In the genomic region with DNA sequence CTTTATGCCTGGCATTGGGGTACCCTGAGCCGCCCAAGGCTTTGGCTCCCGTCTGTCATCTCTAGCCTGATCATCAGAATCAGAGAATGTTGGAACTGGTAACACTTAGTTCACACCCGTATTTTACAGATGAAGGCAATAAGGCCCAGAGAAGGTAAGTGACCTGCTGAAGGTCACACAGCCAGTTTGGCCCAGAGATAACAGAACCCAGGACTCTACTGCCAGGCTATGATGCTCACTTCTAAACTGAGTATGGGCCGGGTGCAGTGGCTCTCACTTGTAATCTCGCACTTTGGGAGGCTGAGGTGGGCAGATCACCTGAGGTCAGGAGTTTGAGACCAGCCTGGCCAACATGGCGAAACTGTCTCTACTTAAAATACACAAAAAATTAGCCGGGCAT, we compare ENCODE assay signal across 32 cellular contexts. TPM values are rescaled to one million over a fixed set of nuclear protein-coding genes. Genes with fewer than 3 reads are reported as not detected.
"Had no signal": no experiment of that assay in that cellular context is flagged by ENCODE, and none has a peak within 500 bp of the region (broad histone marks: within the 10 kb centered on the region; RNA-seq: fewer than 3 reads in every experiment).

No MANE protein-coding gene starts in this region.

- H3K4me1 Mint-ChIP-seq: nephron had no signal

- H3K9me3 Mint-ChIP-seq: activated CD4-positive, alpha-beta memory T cell treated with anti-CD3 and anti-CD28 coated beads for 36 hours; activated T-cell treated with anti-CD3 and anti-CD28 coated beads, Interleukin-2, amount 50 U/mL, for 24 hours; nephron; T-cell had no signal

- H3K4me3 Mint-ChIP-seq: activated T-cell treated with anti-CD3 and anti-CD28 coated beads, Interleukin-2, amount 50 U/mL, for 24 hours; nephron had no signal

- H3K4me2 ChIP-seq: hepatocyte had no signal

- DNase-seq: activated CD4-positive, alpha-beta T cell treated with anti-CD3 and anti-CD28 coated beads for 4 hours; activated CD8-positive, alpha-beta memory T cell treated with anti-CD3 and anti-CD28 coated beads, Interleukin-2, amount 50 U/mL, for 48 hours; activated gamma-delta T cell treated with Interleukin-2 at 50 U/mL for 16 hours; activated naive CD4-positive, alpha-beta T cell treated with anti-CD3 and anti-CD28 coated beads, Interleukin-2, amount 50 U/mL, for 16 hours; activated T-cell treated with anti-CD3 and anti-CD28 coated beads, Interleukin-2, amount 50 U/mL, for 24 hours; anterior cingulate cortex; erythroblast; left ventricle myocardium inferior; posterior cingulate gyrus; stimulated activated CD4-positive, alpha-beta T cell treated with anti-CD3 and anti-CD28 coated beads, Interleukin-12 subunit alpha, Interleukin-12 subunit beta, amount 100 ng/mL, for 4 hours; stimulated activated CD4-positive, alpha-beta T cell treated with anti-CD3 and anti-CD28 coated beads, Interleukin-4, amount 100 ng/mL, for 1 hour; stimulated activated naive CD8-positive, alpha-beta T cell treated with anti-CD3 and anti-CD28 coated beads, Interleukin-15, Interleukin-2, amounts not matched to agents 100 U/mL and 50 U/mL, for 24 hours; T-helper 9 cell; testis; transverse colon had no signal

- FAIRE-seq: bronchial epithelial cell, colon, TTC549 had no signal

- H3K4me1 ChIP-seq: gastroesophageal sphincter, left ventricle myocardium inferior, testis, transverse colon had no signal

- H3K9me3 ChIP-seq: gastroesophageal sphincter, left ventricle myocardium inferior, testis, transverse colon had no signal

- H3K36me3 ChIP-seq: gastroesophageal sphincter, left ventricle myocardium inferior, transverse colon had no signal

- H2AFZ ChIP-seq: hepatocyte had no signal

- H3K36me3 Mint-ChIP-seq: activated CD4-positive, alpha-beta memory T cell treated with anti-CD3 and anti-CD28 coated beads for 36 hours; T-cell had no signal

- H3K4me3 ChIP-seq: gastroesophageal sphincter, hepatocyte, left ventricle myocardium inferior, lung, skin epidermis, testis, transverse colon had no signal

- H3K27ac ChIP-seq: gastroesophageal sphincter, hepatocyte, left ventricle myocardium inferior, skin epidermis, testis, transverse colon, VCaP had no signal

- ATAC-seq: gastroesophageal sphincter, sciatic nerve had no signal

- H3K27ac Mint-ChIP-seq: activated CD4-positive, alpha-beta memory T cell treated with anti-CD3 and anti-CD28 coated beads for 36 hours; activated T-cell treated with anti-CD3 and anti-CD28 coated beads, Interleukin-2, amount 50 U/mL, for 24 hours; nephron; T-cell had no signal

- H3K79me2 ChIP-seq: hepatocyte had no signal

- H3K27me3 ChIP-seq: testis, transverse colon had no signal

RNA-seq across cellular contexts. Expression of a gene that starts 1.8 kb away (rescaled TPM):
- total RNA-seq: activated CD4-positive, alpha-beta memory T cell treated with anti-CD3 and anti-CD28 coated beads for 36 hours; bronchial epithelial cell; dermis microvascular lymphatic vessel endothelial cell; gastroesophageal sphincter; hepatocyte; left ventricle myocardium inferior; lung; mononuclear cell; osteoblast; sciatic nerve; T-cell; testis; urinary bladder had no signal
- polyA plus RNA-seq: adipose tissue, hepatocyte, lung, urinary bladder had no signal
